Comparison of ENCODE assay signal across 1 cellular context in the genomic region with DNA sequence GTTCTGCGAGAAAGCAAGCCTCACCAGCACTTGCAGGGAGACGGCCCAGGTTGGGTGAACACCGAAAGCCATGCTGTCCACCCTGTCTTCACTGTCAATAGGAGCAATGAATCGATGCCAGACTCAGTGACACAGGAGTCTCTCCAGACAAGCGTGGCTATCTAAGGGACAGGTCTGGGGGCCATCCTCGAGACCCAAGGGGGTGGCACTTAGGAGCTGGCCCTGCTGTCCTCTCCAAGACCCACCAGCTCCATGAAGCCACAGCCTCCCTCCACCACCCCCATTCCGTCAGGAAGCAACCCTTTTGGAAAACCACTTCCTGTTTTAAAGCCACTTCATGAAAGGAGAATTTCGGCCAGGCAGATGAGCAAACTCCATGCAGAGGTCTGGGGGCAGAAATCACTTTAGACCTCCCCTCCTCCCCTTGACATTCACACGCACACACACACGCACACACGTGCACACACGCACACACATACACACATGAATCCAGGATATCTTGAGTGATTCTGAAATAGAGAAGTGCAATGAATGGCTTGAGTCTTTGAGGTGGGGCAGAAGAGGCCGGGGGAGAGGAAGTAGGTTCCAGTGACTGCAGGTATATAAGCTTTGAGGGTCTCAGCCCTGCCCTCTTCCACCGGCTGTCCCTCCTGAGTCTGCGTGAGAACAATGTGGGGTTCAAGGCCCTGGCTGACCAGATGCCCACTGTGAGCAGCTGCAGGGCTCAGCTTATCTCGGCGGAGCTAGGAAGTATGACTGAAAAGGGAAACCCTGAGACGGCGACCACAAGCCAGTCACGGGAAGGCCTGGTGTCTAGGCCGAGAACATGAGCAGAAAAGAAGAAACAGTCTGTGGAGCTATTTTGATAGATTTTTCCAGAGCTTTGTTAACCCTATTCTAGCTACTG.
TF ChIP-seq lines count a peak whose summit lies in the region.

No MANE protein-coding gene starts in this region.

TF ChIP-seq in GM12878, 131 proteins besides CTCF, POLR2A, EP300 and RAD21 (continued from another document):
- no peak for TF ChIP-seq ZBTB40 (IDR thresholded peaks at IDR 0.05; ENCODE audit: borderline replicate concordance)
- no peak for TF ChIP-seq SUZ12 (IDR thresholded peaks at IDR 0.05; ENCODE audit: unreplicated experiment)
- TF ChIP-seq, protein P1, sequence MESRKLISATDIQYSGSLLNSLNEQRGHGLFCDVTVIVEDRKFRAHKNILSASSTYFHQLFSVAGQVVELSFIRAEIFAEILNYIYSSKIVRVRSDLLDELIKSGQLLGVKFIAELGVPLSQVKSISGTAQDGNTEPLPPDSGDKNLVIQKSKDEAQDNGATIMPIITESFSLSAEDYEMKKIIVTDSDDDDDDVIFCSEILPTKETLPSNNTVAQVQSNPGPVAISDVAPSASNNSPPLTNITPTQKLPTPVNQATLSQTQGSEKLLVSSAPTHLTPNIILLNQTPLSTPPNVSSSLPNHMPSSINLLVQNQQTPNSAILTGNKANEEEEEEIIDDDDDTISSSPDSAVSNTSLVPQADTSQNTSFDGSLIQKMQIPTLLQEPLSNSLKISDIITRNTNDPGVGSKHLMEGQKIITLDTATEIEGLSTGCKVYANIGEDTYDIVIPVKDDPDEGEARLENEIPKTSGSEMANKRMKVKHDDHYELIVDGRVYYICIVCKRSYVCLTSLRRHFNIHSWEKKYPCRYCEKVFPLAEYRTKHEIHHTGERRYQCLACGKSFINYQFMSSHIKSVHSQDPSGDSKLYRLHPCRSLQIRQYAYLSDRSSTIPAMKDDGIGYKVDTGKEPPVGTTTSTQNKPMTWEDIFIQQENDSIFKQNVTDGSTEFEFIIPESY (IDR thresholded peaks at IDR 0.05) = no peak
- peak; percentile 97 for TF ChIP-seq BHLHE40 (IDR thresholded peaks at IDR 0.05; ENCODE audit: borderline replicate concordance in 1 of 2, low read depth in 2 of 2, low read length in 1 of 2)
- no peak for TF ChIP-seq HDAC6 (IDR thresholded peaks at IDR 0.05; ENCODE audit: unreplicated experiment)
- peak; percentile 23; the same call in 1 of the 2 replicates for TF ChIP-seq POLR2AphosphoS5 (IDR thresholded peaks at IDR 0.05; ENCODE audit: low read length)
- TF ChIP-seq ZNF274 (IDR thresholded peaks at IDR 0.05; ENCODE audit: insufficient read depth, insufficient read length) = no peak
- TF ChIP-seq RFX5 (IDR thresholded peaks at IDR 0.05; ENCODE audit: low read depth, low read length) = no peak
- no peak for TF ChIP-seq ZNF24 (IDR thresholded peaks at IDR 0.05)
- TF ChIP-seq ZBTB4 (CRISPR knock-in tag; IDR thresholded peaks at IDR 0.05) = no peak
- TF ChIP-seq TCF3 (IDR thresholded peaks at IDR 0.05; ENCODE audit: borderline replicate concordance, insufficient read depth, low read depth, low read length) = peak; percentile 74; the same call in 1 of the 2 replicates
- TF ChIP-seq, protein P2, sequence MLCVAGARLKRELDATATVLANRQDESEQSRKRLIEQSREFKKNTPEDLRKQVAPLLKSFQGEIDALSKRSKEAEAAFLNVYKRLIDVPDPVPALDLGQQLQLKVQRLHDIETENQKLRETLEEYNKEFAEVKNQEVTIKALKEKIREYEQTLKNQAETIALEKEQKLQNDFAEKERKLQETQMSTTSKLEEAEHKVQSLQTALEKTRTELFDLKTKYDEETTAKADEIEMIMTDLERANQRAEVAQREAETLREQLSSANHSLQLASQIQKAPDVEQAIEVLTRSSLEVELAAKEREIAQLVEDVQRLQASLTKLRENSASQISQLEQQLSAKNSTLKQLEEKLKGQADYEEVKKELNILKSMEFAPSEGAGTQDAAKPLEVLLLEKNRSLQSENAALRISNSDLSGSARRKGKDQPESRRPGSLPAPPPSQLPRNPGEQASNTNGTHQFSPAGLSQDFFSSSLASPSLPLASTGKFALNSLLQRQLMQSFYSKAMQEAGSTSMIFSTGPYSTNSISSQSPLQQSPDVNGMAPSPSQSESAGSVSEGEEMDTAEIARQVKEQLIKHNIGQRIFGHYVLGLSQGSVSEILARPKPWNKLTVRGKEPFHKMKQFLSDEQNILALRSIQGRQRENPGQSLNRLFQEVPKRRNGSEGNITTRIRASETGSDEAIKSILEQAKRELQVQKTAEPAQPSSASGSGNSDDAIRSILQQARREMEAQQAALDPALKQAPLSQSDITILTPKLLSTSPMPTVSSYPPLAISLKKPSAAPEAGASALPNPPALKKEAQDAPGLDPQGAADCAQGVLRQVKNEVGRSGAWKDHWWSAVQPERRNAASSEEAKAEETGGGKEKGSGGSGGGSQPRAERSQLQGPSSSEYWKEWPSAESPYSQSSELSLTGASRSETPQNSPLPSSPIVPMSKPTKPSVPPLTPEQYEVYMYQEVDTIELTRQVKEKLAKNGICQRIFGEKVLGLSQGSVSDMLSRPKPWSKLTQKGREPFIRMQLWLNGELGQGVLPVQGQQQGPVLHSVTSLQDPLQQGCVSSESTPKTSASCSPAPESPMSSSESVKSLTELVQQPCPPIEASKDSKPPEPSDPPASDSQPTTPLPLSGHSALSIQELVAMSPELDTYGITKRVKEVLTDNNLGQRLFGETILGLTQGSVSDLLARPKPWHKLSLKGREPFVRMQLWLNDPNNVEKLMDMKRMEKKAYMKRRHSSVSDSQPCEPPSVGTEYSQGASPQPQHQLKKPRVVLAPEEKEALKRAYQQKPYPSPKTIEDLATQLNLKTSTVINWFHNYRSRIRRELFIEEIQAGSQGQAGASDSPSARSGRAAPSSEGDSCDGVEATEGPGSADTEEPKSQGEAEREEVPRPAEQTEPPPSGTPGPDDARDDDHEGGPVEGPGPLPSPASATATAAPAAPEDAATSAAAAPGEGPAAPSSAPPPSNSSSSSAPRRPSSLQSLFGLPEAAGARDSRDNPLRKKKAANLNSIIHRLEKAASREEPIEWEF (IDR thresholded peaks at IDR 0.05; ENCODE audit: insufficient replicate concordance, low read depth, low read length) = no peak
- TF ChIP-seq FOXK2 (IDR thresholded peaks at IDR 0.05) = no peak
- TF ChIP-seq CBX3 (IDR thresholded peaks at IDR 0.05; ENCODE audit: borderline replicate concordance, low read depth) = no peak
- TF ChIP-seq ATF2 (IDR thresholded peaks at IDR 0.05; ENCODE audit: low read length) = peak; percentile 52; the same call in 1 of the 2 replicates
- peak in 1 of 2 experiments; percentile 92; a peak in 2 of 4 replicates for TF ChIP-seq ETV6 (conservative IDR thresholded peaks at IDR 0.05 in 1 of 2, IDR thresholded peaks at IDR 0.05 in 1 of 2; ENCODE audit: borderline replicate concordance in 1 of 2, low read depth in 1 of 2)
- TF ChIP-seq ZBTB11 (CRISPR knock-in tag; IDR thresholded peaks at IDR 0.05) = no peak
- no peak for TF ChIP-seq MXI1 (IDR thresholded peaks at IDR 0.05; ENCODE audit: low read depth, low read length)
- peak; percentile 56; the same call in 1 of the 2 replicates for TF ChIP-seq PAX5 (IDR thresholded peaks at IDR 0.05; ENCODE audit: borderline replicate concordance, low read depth, low read length)
